ENCODE assay signal across 25 cellular contexts in the genomic region with DNA sequence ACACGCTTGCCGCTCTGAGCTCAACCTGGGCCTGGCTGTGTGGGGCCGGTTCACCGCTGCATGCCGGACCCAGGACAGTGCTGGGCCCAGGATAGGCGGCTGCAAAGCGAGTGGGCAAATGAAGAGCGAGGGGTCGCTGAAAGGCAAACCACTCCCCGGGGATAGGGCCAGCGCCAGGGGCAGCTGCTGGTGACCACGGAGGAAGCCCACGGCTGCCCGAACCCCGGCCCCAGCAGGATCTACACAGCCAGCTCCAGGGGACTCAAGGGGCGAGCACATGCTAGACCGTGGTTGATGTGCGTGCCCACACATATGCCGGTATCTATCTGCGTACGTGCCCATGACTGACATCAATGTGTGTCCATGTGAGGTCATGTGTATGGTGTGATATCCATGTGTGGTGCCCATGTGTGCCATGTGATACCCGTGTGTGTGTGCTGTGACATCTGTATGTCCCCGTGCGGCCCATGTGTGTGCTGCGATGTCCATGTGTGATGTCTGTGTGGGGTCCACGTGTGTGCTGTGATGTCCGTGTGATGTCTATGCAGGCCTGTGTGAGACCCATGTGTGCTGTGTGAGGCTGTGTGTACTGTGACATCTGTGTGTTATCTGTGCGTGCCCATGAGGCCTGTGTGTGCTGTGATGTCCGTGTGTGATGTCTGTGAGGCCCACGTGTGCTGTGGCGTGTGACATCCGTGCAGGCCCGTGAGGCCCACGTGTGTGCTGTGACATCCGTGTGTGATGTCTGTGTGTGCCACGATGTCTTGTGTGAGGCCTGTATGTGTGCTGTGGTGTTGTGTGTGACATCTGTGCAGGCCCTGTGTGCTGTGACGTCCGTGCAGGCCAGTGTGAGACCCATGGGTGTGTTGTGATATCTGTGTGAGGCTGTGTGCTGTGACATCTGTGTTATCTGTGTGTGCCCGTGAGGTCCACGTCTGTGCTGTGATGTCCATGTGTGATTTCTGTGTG. TPM values are rescaled to one million over a fixed set of nuclear protein-coding genes. Genes with fewer than 3 reads are reported as not detected.
A peak's percentile ranks its signal among the peaks of the same experiment; 100 is the strongest.
DNase-seq lines count a peak whose midpoint lies in the region; ATAC-seq, FAIRE-seq and TF ChIP-seq lines count a peak whose summit lies in the region.
"Had no signal": no experiment of that assay in that cellular context is flagged by ENCODE, and none has a peak within 500 bp of the region (broad histone marks: within the 10 kb centered on the region; RNA-seq: fewer than 3 reads in every experiment).

No MANE protein-coding gene starts in this region.

- H2AFZ ChIP-seq in HepG2 (ENCODE audit: low read length) (no peak overlapping the region), PC-9 (no peak overlapping the region)

- H3K4me3 ChIP-seq in HepG2 (replicated peaks in 1 of 3; ENCODE audit: insufficient read depth in 1 of 3, low read depth in 2 of 3, low read length in 3 of 3) (no peak overlapping the region), right lobe of liver (no peak overlapping the region), PC-9 (no peak overlapping the region)
- H3K4me3 ChIP-seq: pancreas, right atrium auricular region, testis had no signal

- WGBS in HepG2 (ENCODE audit: low lambda C conversion rate), result 96% methylated on average over 26 of the region's 40 CpGs
- WGBS in right lobe of liver (ENCODE audit: insufficient coverage, low coverage, low lambda C conversion rate, missing lambda C conversion rate), result no CpG with 5 or more reads among the region's 40 CpGs

- TF ChIP-seq EP300 in HepG2 (IDR thresholded peaks at IDR 0.05; ENCODE audit: low read depth in 2 of 2, low read length in 2 of 2) (no peak), HepG2 (CRISPR knock-in tag; IDR thresholded peaks at IDR 0.05; ENCODE audit: borderline replicate concordance) (no peak)

- no peak overlapping the region for H3K9ac ChIP-seq in HepG2 (ENCODE audit: insufficient read depth, low read depth, low read length)

- TF ChIP-seq CTCF in HepG2 (CRISPR knock-in tag; IDR thresholded peaks at IDR 0.05), result no peak
- TF ChIP-seq CTCF in right lobe of liver (IDR thresholded peaks at IDR 0.05), result no peak
- TF ChIP-seq CTCF in RWPE1 (conservative IDR thresholded peaks at IDR 0.05; ENCODE audit: low read depth), result no peak
- TF ChIP-seq CTCF in type B pancreatic cell (conservative IDR thresholded peaks at IDR 0.05), result no peak
- no peak for TF ChIP-seq CTCF in PC-9 (conservative IDR thresholded peaks at IDR 0.05)

- no peak overlapping the region for H3K4me2 ChIP-seq in HepG2 (ENCODE audit: low read depth, low read length)
- no peak overlapping the region for H3K4me2 ChIP-seq in PC-9

- H3K27me3 ChIP-seq in HepG2 (ENCODE audit: control insufficient read depth in 1 of 2, insufficient read depth in 2 of 2, low read length in 2 of 2), result no peaks in the 10 kb centered on the region
- no peaks in the 10 kb centered on the region for H3K27me3 ChIP-seq in right lobe of liver
- H3K27me3 ChIP-seq in PC-9 (ENCODE audit: insufficient read depth, low read depth), result no peaks in the 10 kb centered on the region
- H3K27me3 ChIP-seq: foreskin keratinocyte, pancreas, right atrium auricular region, testis had no signal

- DNase-seq in HepG2 (ENCODE audit: low spot score) (no peak), right lobe of liver (no peak), RWPE1 (ENCODE audit: low spot score) (no peak), immature natural killer cell (no peak), type B pancreatic cell (ENCODE audit: extremely low spot score, unreplicated experiment) (no peak), GF-D8 (lab: John Stamatoyannopoulos, UW) (no peak), PC-9 (no peak), caudate nucleus (lab: John Stamatoyannopoulos, UW) (no peak)
- DNase-seq: activated CD4-positive, alpha-beta T cell treated with anti-CD3 and anti-CD28 coated beads, Interleukin-2, amount 10 ng/mL, durations not matched to agents 24 days and 14 days; activated CD8-positive, alpha-beta memory T cell treated with anti-CD3 and anti-CD28 coated beads, Interleukin-2, amount 50 U/mL, for 4 hours; effector CD4-positive, alpha-beta T cell; HCEC 1CT; left cardiac atrium; mammary epithelial cell; NCI-H1436; NCI-H510A treated with DMSO at 0.1 percent for 48 hours; pancreas; RPMI8226; stimulated activated CD4-positive, alpha-beta T cell treated with anti-CD3 and anti-CD28 coated beads, Interleukin-4, amount 100 ng/mL, for 4 hours; stimulated activated naive CD4-positive, alpha-beta T cell treated with Interleukin-2 at 50 U/mL for 16 hours; testis had no signal

- no peaks in the 10 kb centered on the region for H3K9me3 Mint-ChIP-seq in immature natural killer cell
- no peaks in the 10 kb centered on the region for H3K9me3 Mint-ChIP-seq in type B pancreatic cell
- H3K9me3 Mint-ChIP-seq: activated CD4-positive, alpha-beta T cell treated with anti-CD3 and anti-CD28 coated beads, Interleukin-2, amount 10 ng/mL, durations not matched to agents 24 days and 14 days; activated T-helper 2 cell treated with anti-CD3 and anti-CD28 coated beads, Interferon-gamma antibody, Interleukin-2, Interleukin-4, amounts not matched to agents 10 μg/mL and 5 μg/mL and 100 μg/mL, durations not matched to agents 14 hours and 24 hours and 36 hours; T-helper 1 cell treated with Interleukin-12 subunit alpha and Interleukin-12 subunit beta and Interleukin-4 antibody, amounts not matched to agents 30 μg/mL and 1 μg/mL, for 36 hours had no signal

- no peaks in the 10 kb centered on the region; the same call in 1 of the 2 replicates for H3F3A ChIP-seq in PC-9 (ENCODE audit: insufficient read depth, low read depth)

- H4K20me1 ChIP-seq in HepG2 (ENCODE audit: insufficient read depth, low read length), result no peaks in the 10 kb centered on the region
- H4K20me1 ChIP-seq in PC-9 (ENCODE audit: insufficient read depth), result peaks cover 19% of the 10 kb centered on the region

- intact Hi-C loops in HepG2 (cut with micrococcal nuclease; ENCODE audit: unreplicated experiment) (no loop called here), right lobe of liver (cut with DNase I) (loop anchor here in 1 of 2 donors (10.0 kb wide), 1 partner anchor 199 kb away; no protein-coding TSS in a partner anchor), PC-9 (cut with micrococcal nuclease; ENCODE audit: unreplicated experiment) (no loop called here)

- H3K27me3 Mint-ChIP-seq in immature natural killer cell (ENCODE audit: low read depth in 3 of 3) (peaks cover 2 to 21% (median 13%) of the 10 kb centered on the region in 3 donors), type B pancreatic cell (no peaks in the 10 kb centered on the region)
- H3K27me3 Mint-ChIP-seq: activated CD4-positive, alpha-beta T cell treated with anti-CD3 and anti-CD28 coated beads, Interleukin-2, amount 10 ng/mL, durations not matched to agents 24 days and 14 days had no signal

- BruUV-seq in HepG2 (replicated peaks; lab: Mats Ljungman, UMichigan) (TSS peak; percentile 41), PC-9 (replicated peaks; lab: Mats Ljungman, UMichigan) (no TSS peak)

- TF ChIP-seq RAD21 in HepG2 (CRISPR knock-in tag; IDR thresholded peaks at IDR 0.05), result no peak

- H3K27ac ChIP-seq in HepG2 (ENCODE audit: extremely low read length, insufficient read depth, low read length), result no peak overlapping the region
- no peak overlapping the region for H3K27ac ChIP-seq in right lobe of liver
- peak overlapping the region; percentile 31 for H3K27ac ChIP-seq in RWPE1
- no peak overlapping the region for H3K27ac ChIP-seq in PC-9
- H3K27ac ChIP-seq in caudate nucleus (ENCODE audit: low read depth, low read length), result no peak overlapping the region
- H3K27ac ChIP-seq: foreskin keratinocyte, pancreas, right atrium auricular region, testis had no signal

- TF ChIP-seq POLR2A in HepG2 (IDR thresholded peaks at IDR 0.05; ENCODE audit: insufficient read depth in 1 of 2, low read depth in 2 of 2, low read length in 2 of 2) (no peak), right lobe of liver (IDR thresholded peaks at IDR 0.05) (no peak)

- CTCF ChIA-PET in HepG2 (lab: Yijun Ruan, JAX; ENCODE audit: low intra/inter-chr PET ratio, low total read pairs), result no interaction called here
- CTCF ChIA-PET in RWPE1 (lab: Yijun Ruan, JAX), result no interaction called here
- CTCF ChIA-PET in PC-9 (lab: Charles Lee), result no interaction called here

- H3K9me2 ChIP-seq in PC-9 (ENCODE audit: insufficient read depth), result no peaks in the 10 kb centered on the region

- H3K79me2 ChIP-seq in HepG2 (ENCODE audit: insufficient read depth, low read length) (no peaks in the 10 kb centered on the region), PC-9 (ENCODE audit: low read depth) (no peaks in the 10 kb centered on the region)

- ATAC-seq in HepG2 (no peak), right lobe of liver (no peak)
- ATAC-seq: left cardiac atrium, pancreas had no signal

- POLR2A ChIA-PET in HepG2 (lab: Yijun Ruan, JAX) (no interaction called here), RWPE1 (lab: Yijun Ruan, JAX; ENCODE audit: low non-redundant PET) (no interaction called here), PC-9 (lab: Charles Lee; ENCODE audit: unreplicated experiment) (no interaction called here)

- H3K9me3 ChIP-seq in HepG2 (ENCODE audit: low read length) (no peaks in the 10 kb centered on the region), right lobe of liver (no peaks in the 10 kb centered on the region), PC-9 (ENCODE audit: insufficient read depth, low read depth) (no peaks in the 10 kb centered on the region)
- H3K9me3 ChIP-seq: pancreas, right atrium auricular region, testis had no signal

- H3K27ac Mint-ChIP-seq in immature natural killer cell (peak overlapping the region; percentile 55 to 91 (median 82)), type B pancreatic cell (peak overlapping the region; percentile 71)
- H3K27ac Mint-ChIP-seq: activated CD4-positive, alpha-beta T cell treated with anti-CD3 and anti-CD28 coated beads, Interleukin-2, amount 10 ng/mL, durations not matched to agents 24 days and 14 days; activated T-helper 2 cell treated with anti-CD3 and anti-CD28 coated beads, Interferon-gamma antibody, Interleukin-2, Interleukin-4, amounts not matched to agents 10 μg/mL and 5 μg/mL and 100 μg/mL, durations not matched to agents 14 hours and 24 hours and 36 hours; T-helper 1 cell treated with Interleukin-12 subunit alpha and Interleukin-12 subunit beta and Interleukin-4 antibody, amounts not matched to agents 30 μg/mL and 1 μg/mL, for 36 hours had no signal

- in situ Hi-C loops in HepG2 (cut with HindIII; ENCODE audit: extremely low pct_ligation_motif_present, low pct_unique_long_range_greater_than_20kb), result no loop called here

- peaks cover 32 to 51% (median 38%) of the 10 kb centered on the region in 3 donors for H3K36me3 Mint-ChIP-seq in immature natural killer cell
- peaks cover 32% of the 10 kb centered on the region for H3K36me3 Mint-ChIP-seq in type B pancreatic cell

- no peak for FAIRE-seq in HepG2 (lab: Jason Lieb, UNC)
- FAIRE-seq: pancreas had no signal

- H3K4me3 Mint-ChIP-seq in immature natural killer cell, result peak overlapping the region in 3 of 5 donors; percentile 14 to 57 (median 27)
- no peak overlapping the region for H3K4me3 Mint-ChIP-seq in type B pancreatic cell
- H3K4me3 Mint-ChIP-seq: activated CD4-positive, alpha-beta T cell treated with anti-CD3 and anti-CD28 coated beads, Interleukin-2, amount 10 ng/mL, durations not matched to agents 24 days and 14 days; T-helper 1 cell treated with Interleukin-12 subunit alpha and Interleukin-12 subunit beta and Interleukin-4 antibody, amounts not matched to agents 30 μg/mL and 1 μg/mL, for 36 hours had no signal

- H3K4me1 ChIP-seq in HepG2 (ENCODE audit: insufficient read depth, low read length) (no peaks in the 10 kb centered on the region), right lobe of liver (no peaks in the 10 kb centered on the region), PC-9 (replicated peaks; ENCODE audit: insufficient read depth) (no peaks in the 10 kb centered on the region)
- H3K4me1 ChIP-seq: pancreas had no signal

- H3K36me3 ChIP-seq in HepG2 (replicated peaks in 1 of 2; ENCODE audit: control insufficient read depth in 1 of 2, insufficient read depth in 2 of 2, low read length in 2 of 2) (peaks cover 32 to 53% of the 10 kb centered on the region in 2 experiments), right lobe of liver (peaks cover 0 to 40% (median 16%) of the 10 kb centered on the region in 4 donors), PC-9 (ENCODE audit: low read depth) (0 out of 2 replicates have a peak, but pooled peaks cover 8% of the 10 kb centered on the region)

- H3K4me1 Mint-ChIP-seq in immature natural killer cell (peaks cover 63 to 65% of the 10 kb centered on the region in 2 donors), type B pancreatic cell (ENCODE audit: unreplicated experiment) (peaks cover 4% of the 10 kb centered on the region)

RNA-seq across cellular contexts. Expression of a gene that starts 24.8 kb away (rescaled TPM):
- 106 and 112 TPM in 2 replicates for total RNA-seq in HepG2 (2016; rRNA removed; fragmentation: Illumina TruSeq; extraction: Trizol)
- 119 TPM in 2 replicates for total RNA-seq in HepG2 (2016; cell fraction: cytosol; rRNA removed; fragmentation: Illumina TruSeq; extraction: Trizol; ENCODE audit: low read depth)
- total RNA-seq in HepG2 (2016; cell fraction: insoluble cytoplasmic fraction; rRNA removed; fragmentation: Illumina TruSeq; extraction: Trizol), result 83.8 and 121 TPM in 2 replicates
- 133 and 173 TPM in 2 replicates for total RNA-seq in HepG2 (2016; cell fraction: membrane; rRNA removed; fragmentation: Illumina TruSeq; extraction: Trizol)
- total RNA-seq in HepG2 (2016; cell fraction: nucleus; rRNA removed; fragmentation: Illumina TruSeq; extraction: Trizol), result 51.5 and 60.9 TPM in 2 replicates
- polyA plus RNA-seq in HepG2 (2011; rRNA removed), result 78.5 and 123 TPM in 2 replicates
- polyA plus RNA-seq in HepG2 (2011; cell fraction: cytosol; rRNA removed), result 87.2 and 182 TPM in 2 replicates
- 489 and 636 TPM in 2 replicates for polyA plus RNA-seq in HepG2 (2011; cell fraction: nucleus; rRNA removed)
- polyA plus RNA-seq in HepG2 (2012), result 69.0 and 92.6 TPM in 2 replicates
- polyA plus RNA-seq in HepG2 (2016; cell fraction: cytosol; fragmentation: Illumina TruSeq; extraction: Trizol; ENCODE audit: low read depth), result 49.5 and 64.7 TPM in 2 replicates
- 101 and 112 TPM in 2 replicates for polyA plus RNA-seq in HepG2 (2016; cell fraction: insoluble cytoplasmic fraction; fragmentation: Illumina TruSeq; extraction: Trizol; ENCODE audit: low read depth)
- 103 and 116 TPM in 2 replicates for polyA plus RNA-seq in HepG2 (2016; cell fraction: membrane; fragmentation: Illumina TruSeq; extraction: Trizol; ENCODE audit: low read depth)
- polyA plus RNA-seq in HepG2 (2016; cell fraction: nucleus; fragmentation: Illumina TruSeq; extraction: Trizol; ENCODE audit: insufficient read depth, low read depth), result 152 and 155 TPM in 2 replicates
- polyA minus RNA-seq in HepG2 (2011; rRNA and poly(A)+ RNA removed; ENCODE audit: low replicate concordance), result 136 and 350 TPM in 2 replicates
- 85.1 and 100 TPM in 2 replicates for polyA minus RNA-seq in HepG2 (2011; cell fraction: cytosol; rRNA and poly(A)+ RNA removed)
- 47.7 and 48.4 TPM in 2 replicates for polyA minus RNA-seq in HepG2 (2011; cell fraction: nucleus; rRNA and poly(A)+ RNA removed)
- 10 to 100 TPM; 74.8 to 85.5 (median 79.4) TPM for total RNA-seq in right lobe of liver
- polyA plus RNA-seq in immature natural killer cell, result 100 to 1,000 TPM in 1 of 3 donors, 10 to 100 TPM in 2; 72.1 to 110 (median 77.7) TPM
- 147 and 165 TPM in 2 replicates for total RNA-seq in type B pancreatic cell (ENCODE audit: low replicate concordance)
- 153 and 184 TPM in 2 replicates for total RNA-seq in PC-9 (2021)

RNA-seq across cellular contexts. Expression of a gene that starts 51.7 kb away (rescaled TPM):
- total RNA-seq in HepG2 (2016; rRNA removed; fragmentation: Illumina TruSeq; extraction: Trizol) (12.5 and 17.4 TPM in 2 replicates), right lobe of liver (100 to 1,000 TPM in 3 of 6 experiments, 10 to 100 TPM in 3; 41.9 to 138 (median 99.9) TPM), type B pancreatic cell (ENCODE audit: low replicate concordance) (8.8 and 10.4 TPM in 2 replicates), PC-9 (2021) (2.0 and 3.4 TPM in 2 replicates)
- 4.7 and 5.3 TPM in 2 replicates for total RNA-seq in HepG2 (2016; cell fraction: cytosol; rRNA removed; fragmentation: Illumina TruSeq; extraction: Trizol; ENCODE audit: low read depth)
- 13.2 and 25.5 TPM in 2 replicates for total RNA-seq in HepG2 (2016; cell fraction: insoluble cytoplasmic fraction; rRNA removed; fragmentation: Illumina TruSeq; extraction: Trizol)
- 9.4 and 9.5 TPM in 2 replicates for total RNA-seq in HepG2 (2016; cell fraction: membrane; rRNA removed; fragmentation: Illumina TruSeq; extraction: Trizol)
- 15.0 and 17.4 TPM in 2 replicates for total RNA-seq in HepG2 (2016; cell fraction: nucleus; rRNA removed; fragmentation: Illumina TruSeq; extraction: Trizol)
- polyA plus RNA-seq in HepG2 (2011; rRNA removed) (55.2 and 80.8 TPM in 2 replicates), immature natural killer cell (1,000 to 10,000 TPM in 2 of 3 donors, 100 to 1,000 TPM in 1; 603 to 1,685 (median 1,079) TPM)
- 34.7 and 69.3 TPM in 2 replicates for polyA plus RNA-seq in HepG2 (2011; cell fraction: cytosol; rRNA removed)
- polyA plus RNA-seq in HepG2 (2011; cell fraction: nucleus; rRNA removed), result 320 and 335 TPM in 2 replicates
- polyA plus RNA-seq in HepG2 (2012), result 21.8 and 46.8 TPM in 2 replicates
- 3.7 and 4.9 TPM in 2 replicates for polyA plus RNA-seq in HepG2 (2016; cell fraction: cytosol; fragmentation: Illumina TruSeq; extraction: Trizol; ENCODE audit: low read depth)
- polyA plus RNA-seq in HepG2 (2016; cell fraction: insoluble cytoplasmic fraction; fragmentation: Illumina TruSeq; extraction: Trizol; ENCODE audit: low read depth), result 12.3 and 15.6 TPM in 2 replicates
- polyA plus RNA-seq in HepG2 (2016; cell fraction: membrane; fragmentation: Illumina TruSeq; extraction: Trizol; ENCODE audit: low read depth), result 8.6 and 9.0 TPM in 2 replicates
- polyA plus RNA-seq in HepG2 (2016; cell fraction: nucleus; fragmentation: Illumina TruSeq; extraction: Trizol; ENCODE audit: insufficient read depth, low read depth), result 34.9 and 43.2 TPM in 2 replicates
- 0.65 and 46.4 TPM in 2 replicates for polyA minus RNA-seq in HepG2 (2011; rRNA and poly(A)+ RNA removed; ENCODE audit: low replicate concordance)
- 20.2 and 29.8 TPM in 2 replicates for polyA minus RNA-seq in HepG2 (2011; cell fraction: cytosol; rRNA and poly(A)+ RNA removed)
- polyA minus RNA-seq in HepG2 (2011; cell fraction: nucleus; rRNA and poly(A)+ RNA removed), result 33.9 and 38.4 TPM in 2 replicates
